ENCODE assay signal across 17 cellular contexts in the genomic region with DNA sequence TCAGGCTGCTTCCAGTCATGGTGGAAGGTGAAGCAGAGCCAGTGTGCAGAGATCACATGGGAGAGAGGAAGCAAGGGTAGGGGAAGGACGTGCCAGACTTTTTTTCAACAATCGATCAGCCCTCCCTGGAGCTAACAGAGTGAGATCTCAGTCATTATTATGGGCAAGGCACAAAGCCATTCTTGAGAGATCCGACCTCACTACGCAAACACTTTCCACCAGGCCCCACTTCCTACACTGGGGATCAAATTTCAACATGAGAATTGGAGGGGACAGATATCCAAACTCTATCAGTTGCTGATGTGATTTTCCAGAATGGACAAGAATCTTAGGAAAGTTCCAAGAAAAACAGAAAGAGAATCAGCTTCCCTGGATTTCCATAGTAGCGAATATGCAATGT.
"Had no signal": no experiment of that assay in that cellular context is flagged by ENCODE, and none has a peak within 500 bp of the region (broad histone marks: within the 10 kb centered on the region; RNA-seq: fewer than 3 reads in every experiment).

No MANE protein-coding gene starts in this region.

- H3K4me1 ChIP-seq: ascending aorta had no signal

- H3K4me3 Mint-ChIP-seq: activated naive CD4-positive, alpha-beta T cell treated with anti-CD3 and anti-CD28 coated beads, Interleukin-2, amount 10 ng/mL, durations not matched to agents 7 days and 5 days; dendritic cell treated with granulocyte-macrophage colony-stimulating factor and Interleukin-4, amounts not matched to agents 40 ng/mL and 50 ng/mL, for 4 days; nephron progenitor cell; T-helper 1 cell treated with Interleukin-12 subunit alpha and Interleukin-12 subunit beta and Interleukin-4 antibody, amounts not matched to agents 30 μg/mL and 1 μg/mL, for 36 hours had no signal

- H3K9me3 Mint-ChIP-seq: activated naive CD4-positive, alpha-beta T cell treated with anti-CD3 and anti-CD28 coated beads, Interleukin-2, amount 10 ng/mL, durations not matched to agents 7 days and 5 days; dendritic cell treated with granulocyte-macrophage colony-stimulating factor and Interleukin-4, amounts not matched to agents 40 ng/mL and 50 ng/mL, for 4 days; T-helper 1 cell treated with Interleukin-12 subunit alpha and Interleukin-12 subunit beta and Interleukin-4 antibody, amounts not matched to agents 30 μg/mL and 1 μg/mL, for 36 hours had no signal

- H3K27ac Mint-ChIP-seq: activated naive CD4-positive, alpha-beta T cell treated with anti-CD3 and anti-CD28 coated beads, Interleukin-2, amount 10 ng/mL, durations not matched to agents 7 days and 5 days; dendritic cell treated with granulocyte-macrophage colony-stimulating factor and Interleukin-4, amounts not matched to agents 40 ng/mL and 50 ng/mL, for 4 days; nephron progenitor cell; T-helper 1 cell treated with Interleukin-12 subunit alpha and Interleukin-12 subunit beta and Interleukin-4 antibody, amounts not matched to agents 30 μg/mL and 1 μg/mL, for 36 hours had no signal

- H3K27ac ChIP-seq: ascending aorta had no signal

- H3K4me3 ChIP-seq: ascending aorta, mucosa of descending colon had no signal

- H3K36me3 Mint-ChIP-seq: activated naive CD4-positive, alpha-beta T cell treated with anti-CD3 and anti-CD28 coated beads, Interleukin-2, amount 10 ng/mL, durations not matched to agents 7 days and 5 days had no signal

- H3K27me3 Mint-ChIP-seq: dendritic cell treated with granulocyte-macrophage colony-stimulating factor and Interleukin-4, amounts not matched to agents 40 ng/mL and 50 ng/mL, for 4 days had no signal

- DNase-seq: activated CD4-positive, CD25-positive, alpha-beta regulatory T cell treated with anti-CD3 and anti-CD28 coated beads, Interleukin-2, amount 50 U/mL, for 72 hours; activated CD8-positive, alpha-beta memory T cell treated with anti-CD3 and anti-CD28 coated beads for 24 hours; activated CD8-positive, alpha-beta memory T cell treated with anti-CD3 and anti-CD28 coated beads, Interleukin-2, amount 50 U/mL, for 48 hours; activated effector memory CD4-positive, alpha-beta T cell treated with Interleukin-2 at 50 U/mL for 16 hours; activated naive CD4-positive, alpha-beta T cell treated with anti-CD3 and anti-CD28 coated beads, Interleukin-2, amount 10 ng/mL, durations not matched to agents 7 days and 5 days; activated T-cell treated with anti-CD3 and anti-CD28 coated beads, Interleukin-2, amount 50 U/mL, for 48 hours; effector memory CD4-positive, alpha-beta T cell; left ventricle myocardium superior; nephron progenitor cell; nucleus accumbens; spleen; stimulated activated CD4-positive, alpha-beta T cell treated with anti-CD3 and anti-CD28 coated beads, Interleukin-4, amount 100 ng/mL, for 4 hours; stimulated activated naive CD4-positive, alpha-beta T cell had no signal

- H3K27me3 ChIP-seq: ascending aorta, spleen had no signal

- H3K9me3 ChIP-seq: ascending aorta, mucosa of descending colon, spleen had no signal
